In genomic region chr15:65963911-65964482, GRCh38 we compare ENCODE assay signal across 16 cellular contexts.
"Had no signal": no experiment of that assay in that cellular context is flagged by ENCODE, and none has a peak within 500 bp of the region (broad histone marks: within the 10 kb centered on the region; RNA-seq: fewer than 3 reads in every experiment).

No MANE protein-coding gene starts in this region.

- H3K9me3 Mint-ChIP-seq: activated CD4-positive, alpha-beta memory T cell treated with anti-CD3 and anti-CD28 coated beads, Interleukin-2, amount 10 ng/mL, durations not matched to agents 7 days and 5 days; naive B cell had no signal

- H3K27ac ChIP-seq: colonic mucosa, neutrophil, parathyroid adenoma, sigmoid colon, uterus had no signal

- H3K27ac Mint-ChIP-seq: activated CD4-positive, alpha-beta memory T cell treated with anti-CD3 and anti-CD28 coated beads, Interleukin-2, amount 10 ng/mL, durations not matched to agents 7 days and 5 days; activated CD4-positive, alpha-beta T cell treated with anti-CD3 and anti-CD28 coated beads for 36 hours; activated naive CD8-positive, alpha-beta T cell; brain had no signal

- H3K79me2 ChIP-seq: parathyroid adenoma had no signal

- H3K27me3 ChIP-seq: uterus had no signal

- H3K4me3 Mint-ChIP-seq: activated CD4-positive, alpha-beta memory T cell treated with anti-CD3 and anti-CD28 coated beads, Interleukin-2, amount 10 ng/mL, durations not matched to agents 7 days and 5 days; activated CD4-positive, alpha-beta T cell treated with anti-CD3 and anti-CD28 coated beads for 36 hours; activated naive CD8-positive, alpha-beta T cell; brain had no signal

- DNase-seq: activated CD4-positive, alpha-beta memory T cell treated with anti-CD3 and anti-CD28 coated beads, Interleukin-2, amount 10 ng/mL, durations not matched to agents 7 days and 5 days; activated CD4-positive, alpha-beta T cell treated with anti-CD3 and anti-CD28 coated beads for 36 hours; activated gamma-delta T cell; activated T-cell treated with anti-CD3 and anti-CD28 coated beads, Interleukin-2, amount 50 U/mL, for 48 hours; amygdala; central memory CD4-positive, alpha-beta T cell; colonic mucosa; naive B cell; sigmoid colon; stimulated activated CD4-positive, alpha-beta T cell treated with anti-CD3 and anti-CD28 coated beads, Interleukin-1b, Interleukin-23, amount 100 ng/mL, for 48 hours; uterus had no signal

- H3K9me3 ChIP-seq: colonic mucosa, neutrophil, sigmoid colon, uterus had no signal

- ATAC-seq: activated CD4-positive, alpha-beta T cell treated with anti-CD3 and anti-CD28 coated beads for 36 hours; left lobe of liver had no signal

- H2AFZ ChIP-seq: parathyroid adenoma had no signal

- H3K4me1 ChIP-seq: colonic mucosa, parathyroid adenoma, sigmoid colon, uterus had no signal

- H3K9ac ChIP-seq: parathyroid adenoma had no signal

- H3K4me1 Mint-ChIP-seq: activated CD4-positive, alpha-beta memory T cell treated with anti-CD3 and anti-CD28 coated beads, Interleukin-2, amount 10 ng/mL, durations not matched to agents 7 days and 5 days; activated CD4-positive, alpha-beta T cell treated with anti-CD3 and anti-CD28 coated beads for 36 hours; naive B cell had no signal

- H3K4me3 ChIP-seq: colonic mucosa, sigmoid colon, uterus had no signal

- H3K36me3 ChIP-seq: colonic mucosa, neutrophil, sigmoid colon, uterus had no signal

- H3K36me3 Mint-ChIP-seq: activated naive CD8-positive, alpha-beta T cell; brain; naive B cell had no signal
